19 cellular contexts compared by ENCODE assay signal in the genomic region with DNA sequence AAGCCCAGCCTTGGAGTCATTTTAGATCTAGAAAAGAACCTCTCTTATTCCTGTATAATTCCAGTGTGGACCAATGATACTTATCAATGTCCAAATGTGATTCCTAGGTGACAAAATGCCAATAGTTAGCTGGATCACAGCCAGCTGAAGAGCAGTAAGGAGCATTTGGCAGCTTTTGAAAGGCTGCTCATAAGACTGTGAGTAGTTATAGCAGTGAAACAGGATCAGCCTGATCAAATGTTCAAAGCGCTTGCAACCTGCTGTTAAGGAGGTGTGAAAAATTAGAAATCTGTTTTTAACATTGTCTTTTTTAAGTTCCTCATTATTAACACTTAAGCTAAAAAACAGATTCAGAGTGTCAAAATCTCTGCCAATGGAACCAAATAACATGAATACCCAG.
DNase-seq lines count a peak whose midpoint lies in the region; ATAC-seq and TF ChIP-seq lines count a peak whose summit lies in the region.
"Had no signal": no experiment of that assay in that cellular context is flagged by ENCODE, and none has a peak within 500 bp of the region (broad histone marks: within the 10 kb centered on the region; RNA-seq: fewer than 3 reads in every experiment).

No MANE protein-coding gene starts in this region.

- H3K27me3 ChIP-seq in MM.1S (replicated peaks; ENCODE audit: insufficient read depth, low read length) = no peaks in the 10 kb centered on the region
- H3K27me3 ChIP-seq: BLaER1 had no signal

- no peaks in the 10 kb centered on the region for H3K9me2 ChIP-seq in MM.1S (replicated peaks; ENCODE audit: insufficient read depth, low read length)

- TF ChIP-seq CTCF in MM.1S (IDR thresholded peaks at IDR 0.05; ENCODE audit: low read length) = no peak

- H3K9ac ChIP-seq in MM.1S (ENCODE audit: low read length) = no peak overlapping the region
- H3K9ac ChIP-seq: BLaER1 had no signal

- no peak overlapping the region for H3K4me2 ChIP-seq in MM.1S (ENCODE audit: low read depth, low read length)
- H3K4me2 ChIP-seq: A549, BLaER1 had no signal

- no peaks in the 10 kb centered on the region for H3K4me1 ChIP-seq in MM.1S (ENCODE audit: low read length)
- H3K4me1 ChIP-seq: A549, BLaER1 had no signal

- H3K36me3 ChIP-seq in MM.1S (replicated peaks; ENCODE audit: insufficient read depth, low read length) = no peaks in the 10 kb centered on the region

- no peak overlapping the region for H3K27ac ChIP-seq in MM.1S (ENCODE audit: low read length)
- H3K27ac ChIP-seq: 22Rv1, A549, BLaER1 had no signal

- no peak overlapping the region for H2AFZ ChIP-seq in MM.1S (ENCODE audit: low read length)

- no peak for ATAC-seq in GM19467 (IDR thresholded peaks at IDR 0.05; ENCODE audit: unreplicated experiment)
- ATAC-seq: A549, GM12878, HCT116 had no signal

- DNase-seq in DMS 273 (lab: John Stamatoyannopoulos, UW; ENCODE audit: unreplicated experiment) (peak; percentile 13), DMS 273 treated with DMSO at 0.1 percent for 48 hours (lab: John Stamatoyannopoulos, UW) (no peak), NCI-H82 (lab: John Stamatoyannopoulos, UW) (peak; percentile 44), NCI-H82 treated with DMSO at 0.1 percent for 48 hours (lab: John Stamatoyannopoulos, UW; ENCODE audit: unreplicated experiment) (no peak), NCI-H524 treated with DMSO at 0.1 percent for 48 hours (lab: John Stamatoyannopoulos, UW) (peak; percentile 6), MM.1S (no peak)
- DNase-seq: AML-193, DMS53, DND-41, EL, GOT3, H7, IMR-90 had no signal

- no peaks in the 10 kb centered on the region for H3K9me3 ChIP-seq in MM.1S (replicated peaks; ENCODE audit: insufficient read depth, low read length)
- H3K9me3 ChIP-seq: A549 had no signal

- no peak overlapping the region for H3K4me3 ChIP-seq in MM.1S (ENCODE audit: low read length)
- H3K4me3 ChIP-seq: A549, BLaER1, GM12878 had no signal

- H3K79me2 ChIP-seq in MM.1S (ENCODE audit: low read length) = peaks cover 91% of the 10 kb centered on the region

- peaks cover 3% of the 10 kb centered on the region; the same call in 1 of the 2 replicates for H4K20me1 ChIP-seq in MM.1S (ENCODE audit: insufficient read depth, low read length)

- H3F3A ChIP-seq in MM.1S (ENCODE audit: insufficient read depth, low read length) = no peaks in the 10 kb centered on the region

Comparison
In these comparisons a context has a peak if more than half of its experiments do, and no peak if none do; other contexts are left out.
1. DNase-seq: peak in DMS 273 (single experiment), NCI-H82 (single experiment) and NCI-H524 treated with DMSO at 0.1 percent for 48 hours (single experiment); none in DMS 273 treated with DMSO at 0.1 percent for 48 hours (single experiment), NCI-H82 treated with DMSO at 0.1 percent for 48 hours (single experiment) and MM.1S (single experiment).